In genomic region chr1:7299994-7300393, GRCh38 we compare ENCODE assay signal across 1 cellular context.
TF ChIP-seq lines count a peak whose summit lies in the region.

No MANE protein-coding gene starts in this region.

TF ChIP-seq in HepG2, 621 proteins besides CTCF, POLR2A, EP300 and RAD21 (continued from another document):
- no peak for TF ChIP-seq MIER3 (CRISPR knock-in tag; IDR thresholded peaks at IDR 0.05; ENCODE audit: borderline replicate concordance)
